Comparison of ENCODE assay signal across 17 cellular contexts in genomic region chr11:77136074-77136473, GRCh38. TPM values are rescaled to one million over a fixed set of nuclear protein-coding genes. Genes with fewer than 3 reads are reported as not detected.
A peak's percentile ranks its signal among the peaks of the same experiment; 100 is the strongest.
DNase-seq lines count a peak whose midpoint lies in the region; ATAC-seq, FAIRE-seq and TF ChIP-seq lines count a peak whose summit lies in the region.
"Had no signal": no experiment of that assay in that cellular context is flagged by ENCODE, and none has a peak within 500 bp of the region (broad histone marks: within the 10 kb centered on the region; RNA-seq: fewer than 3 reads in every experiment).

No MANE protein-coding gene starts in this region.

- no peak for TF ChIP-seq CTCF in bronchial epithelial cell (IDR thresholded peaks at IDR 0.05; ENCODE audit: insufficient read depth, low read length, severe bottlenecking)

- H3K4me3 ChIP-seq in bronchial epithelial cell (ENCODE audit: low read depth, low read length): no peak overlapping the region
- H3K4me3 ChIP-seq: mucosa of descending colon had no signal

- FAIRE-seq in bronchial epithelial cell (lab: Jason Lieb, UNC): no peak

- intact Hi-C loops in left colon (cut with DNase I, micrococcal nuclease): loop anchor here in 1 of 2 donors (10.0 kb wide), 1 partner anchor 419 kb away; no protein-coding TSS in a partner anchor

- H3K4me1 Mint-ChIP-seq in stimulated activated effector memory CD8-positive, alpha-beta T cell treated with anti-CD3 and anti-CD28 coated beads, Interleukin-12 subunit alpha, Interleukin-12 subunit beta, amount 100 ng/mL, for 72 hours: peaks cover 23% of the 10 kb centered on the region

- H3K27me3 ChIP-seq in bronchial epithelial cell (ENCODE audit: control insufficient read depth, insufficient read depth, low read length): peaks cover 10% of the 10 kb centered on the region

- DNase-seq in activated T-cell treated with anti-CD3 and anti-CD28 coated beads for 48 hours (ENCODE audit: low read depth) (peak; percentile 15), activated T-cell treated with anti-CD3 and anti-CD28 coated beads for 4 hours (no peak), NCI-H226 (peak; percentile 63), bronchial epithelial cell (ENCODE audit: low read depth) (peak; percentile 69), left colon (no peak), NCI-H146 (lab: John Stamatoyannopoulos, UW) (no peak), OCI-M2 (lab: John Stamatoyannopoulos, UW; ENCODE audit: unreplicated experiment) (no peak)
- DNase-seq in stimulated activated effector memory CD8-positive, alpha-beta T cell treated with anti-CD3 and anti-CD28 coated beads, Interleukin-12 subunit alpha, Interleukin-12 subunit beta, amount 100 ng/mL, for 72 hours (ENCODE audit: low spot score in 2 of 2): no peak
- DNase-seq: activated CD8-positive, alpha-beta memory T cell treated with anti-CD3 and anti-CD28 coated beads, Interleukin-2, amount 50 U/mL, for 48 hours; aorta; DMS53; effector CD4-positive, alpha-beta T cell; kidney glomerular epithelial cell; mucosa of descending colon; NCI-H1694 treated with DMSO at 0.1 percent for 48 hours had no signal

- peak; percentile 81 for ATAC-seq in stimulated activated effector memory CD8-positive, alpha-beta T cell treated with anti-CD3 and anti-CD28 coated beads, Interleukin-12 subunit alpha, Interleukin-12 subunit beta, amount 100 ng/mL, for 72 hours
- no peak for ATAC-seq in left colon

- no peaks in the 10 kb centered on the region for H3K9me3 Mint-ChIP-seq in stimulated activated effector memory CD8-positive, alpha-beta T cell treated with anti-CD3 and anti-CD28 coated beads, Interleukin-12 subunit alpha, Interleukin-12 subunit beta, amount 100 ng/mL, for 72 hours
- H3K9me3 Mint-ChIP-seq: type B pancreatic cell had no signal

- H3K4me3 Mint-ChIP-seq in stimulated activated effector memory CD8-positive, alpha-beta T cell treated with anti-CD3 and anti-CD28 coated beads, Interleukin-12 subunit alpha, Interleukin-12 subunit beta, amount 100 ng/mL, for 72 hours: no peak overlapping the region
- H3K4me3 Mint-ChIP-seq: IgD-negative memory B cell, type B pancreatic cell had no signal

- peak overlapping the region; percentile 14 for H3K27ac Mint-ChIP-seq in stimulated activated effector memory CD8-positive, alpha-beta T cell treated with anti-CD3 and anti-CD28 coated beads, Interleukin-12 subunit alpha, Interleukin-12 subunit beta, amount 100 ng/mL, for 72 hours
- H3K27ac Mint-ChIP-seq: IgD-negative memory B cell, type B pancreatic cell had no signal

- no peaks in the 10 kb centered on the region for H3K36me3 ChIP-seq in bronchial epithelial cell (ENCODE audit: control insufficient read depth, insufficient read depth, low read length)

- no peaks in the 10 kb centered on the region for H3K36me3 Mint-ChIP-seq in stimulated activated effector memory CD8-positive, alpha-beta T cell treated with anti-CD3 and anti-CD28 coated beads, Interleukin-12 subunit alpha, Interleukin-12 subunit beta, amount 100 ng/mL, for 72 hours
- H3K36me3 Mint-ChIP-seq: IgD-negative memory B cell, type B pancreatic cell had no signal

RNA-seq across cellular contexts. Expression of gene MYO7A, which starts 8.0 kb away (rescaled TPM):
- total RNA-seq in bronchial epithelial cell: under 0.01 and 0.13 TPM in 2 replicates
- 1 to 10 TPM; 4.8 to 5.8 TPM for total RNA-seq in left colon

RNA-seq across cellular contexts. Expression of gene OMP, which starts 33.4 kb away (rescaled TPM):
- total RNA-seq in bronchial epithelial cell (not detected in 2 replicates), left colon (10 to 100 TPM in 1 of 2 donors, 1 to 10 TPM in 1; 7.1 to 11.9 TPM)

Comparison
In these comparisons a context has a peak if more than half of its experiments do, and no peak if none do; other contexts are left out.
1. DNase-seq: peak in activated T-cell treated with anti-CD3 and anti-CD28 coated beads for 48 hours (single experiment), NCI-H226 (single experiment) and bronchial epithelial cell (single experiment); none in activated T-cell treated with anti-CD3 and anti-CD28 coated beads for 4 hours (single experiment), stimulated activated effector memory CD8-positive, alpha-beta T cell treated with anti-CD3 and anti-CD28 coated beads, Interleukin-12 subunit alpha, Interleukin-12 subunit beta, amount 100 ng/mL, for 72 hours (0 of 2), left colon (0 of 2), NCI-H146 (single experiment) and OCI-M2 (single experiment).